1 cellular context compared by ENCODE assay signal in the genomic region with DNA sequence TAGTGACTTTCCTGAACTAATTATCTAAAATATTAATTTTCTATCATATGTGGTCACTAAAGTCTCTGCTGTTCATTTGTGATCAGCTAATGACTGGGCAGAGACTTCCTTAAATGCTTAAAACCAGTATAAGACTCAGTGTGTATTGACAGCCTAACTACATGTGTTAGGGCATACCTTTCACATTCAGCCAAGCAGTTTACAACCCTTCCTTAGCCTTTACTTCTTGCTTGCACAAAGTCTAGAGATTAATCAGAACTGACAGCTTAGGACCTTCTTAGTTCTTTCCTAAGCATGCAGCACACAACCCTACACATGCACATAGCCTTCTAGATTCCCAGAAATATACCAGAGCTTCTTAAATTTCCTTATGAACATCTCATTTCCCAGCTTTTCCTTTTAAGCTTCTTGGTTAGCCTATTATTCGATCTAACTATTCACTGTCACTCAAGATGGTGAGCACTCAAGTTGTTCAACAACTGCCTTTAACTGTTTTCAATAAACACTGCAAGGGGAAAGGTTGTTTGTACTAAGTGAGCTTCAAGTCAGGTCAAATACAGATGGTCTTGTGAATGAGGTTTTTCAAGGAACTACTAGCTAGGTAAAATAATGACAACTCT.
TF ChIP-seq lines count a peak whose summit lies in the region.

No MANE protein-coding gene starts in this region.

TF ChIP-seq in IMR-90, 13 proteins besides CTCF, POLR2A, EP300 and RAD21:
- TF ChIP-seq CEBPB (IDR thresholded peaks at IDR 0.05; ENCODE audit: low read depth, low read length) (no peak), MXI1 (IDR thresholded peaks at IDR 0.05; ENCODE audit: borderline replicate concordance, low read depth, low read length) (no peak), MAZ (IDR thresholded peaks at IDR 0.05; ENCODE audit: borderline replicate concordance, low read depth, low read length) (no peak), RFX5 (IDR thresholded peaks at IDR 0.05; ENCODE audit: low read depth, low read length) (no peak), NFE2L2 (IDR thresholded peaks at IDR 0.05; ENCODE audit: low read depth, low read length) (no peak), RCOR1 (IDR thresholded peaks at IDR 0.05; ENCODE audit: insufficient replicate concordance, low read length) (no peak)
TF ChIP-seq in IMR-90: peak in this region for 0.
